ENCODE assay signal across 12 cellular contexts in the genomic region with DNA sequence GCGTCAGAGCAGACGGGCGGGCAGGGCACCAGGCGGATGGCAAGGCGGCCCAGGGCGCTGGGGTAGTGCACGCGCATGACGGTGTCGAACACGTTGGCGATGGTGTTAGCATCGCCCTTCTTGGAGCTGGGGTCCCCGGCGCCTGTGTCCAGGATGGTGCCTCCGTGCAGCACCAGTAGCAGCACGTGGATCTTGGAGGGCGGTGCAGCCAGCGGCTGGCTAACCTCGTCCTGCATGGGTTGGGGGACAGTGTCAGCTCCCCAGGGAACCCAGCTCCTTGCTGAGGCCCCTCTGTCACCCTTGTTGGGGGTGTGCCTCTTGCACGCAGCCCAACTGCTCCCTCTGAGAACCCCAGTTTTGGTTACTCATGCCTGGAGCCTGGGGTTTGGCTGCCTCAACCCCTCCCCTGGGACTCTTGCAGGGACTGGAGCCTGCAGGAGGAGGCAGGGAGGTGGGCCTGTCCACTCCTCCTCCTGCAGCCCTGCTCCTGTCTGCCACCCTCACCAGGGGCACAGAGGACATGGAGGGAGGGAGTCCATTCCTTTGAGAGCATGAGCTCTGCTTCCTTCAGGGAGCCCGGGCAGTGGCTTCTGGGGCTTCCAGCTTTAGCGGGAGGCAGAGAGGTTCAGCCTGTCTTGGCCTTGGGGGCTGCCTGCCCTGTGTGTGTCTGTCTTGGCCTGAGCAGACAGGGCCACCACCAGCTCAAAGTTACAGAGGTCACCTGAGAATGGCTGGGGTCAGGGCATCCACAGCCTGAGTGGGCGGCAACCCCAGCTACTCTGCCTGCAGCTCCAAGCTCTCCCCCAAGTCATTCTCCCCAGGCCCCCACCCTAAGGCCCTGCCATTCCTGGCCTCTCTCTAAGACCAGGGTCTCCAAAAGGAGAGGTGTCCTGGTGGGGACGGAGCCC.
"Had no signal": no experiment of that assay in that cellular context is flagged by ENCODE, and none has a peak within 500 bp of the region (broad histone marks: within the 10 kb centered on the region; RNA-seq: fewer than 3 reads in every experiment).

No MANE protein-coding gene starts in this region.

- H3K27me3 Mint-ChIP-seq: effector memory CD8-positive, alpha-beta T cell; naive thymus-derived CD8-positive, alpha-beta T cell; progenitor cell of endocrine pancreas had no signal

- H3K4me3 Mint-ChIP-seq: effector memory CD8-positive, alpha-beta T cell; naive thymus-derived CD8-positive, alpha-beta T cell had no signal

- H3K9me3 Mint-ChIP-seq: effector memory CD8-positive, alpha-beta T cell; naive thymus-derived CD8-positive, alpha-beta T cell had no signal

- DNase-seq: effector memory CD8-positive, alpha-beta T cell; gastrocnemius medialis; heart right ventricle; hypothalamus; mammary epithelial cell; ovary; stimulated activated naive CD4-positive, alpha-beta T cell had no signal

- ATAC-seq: effector memory CD8-positive, alpha-beta T cell; gastrocnemius medialis; naive thymus-derived CD8-positive, alpha-beta T cell had no signal

- H3K4me1 Mint-ChIP-seq: naive thymus-derived CD8-positive, alpha-beta T cell had no signal

- H3K36me3 ChIP-seq: gastrocnemius medialis, ovary, right lobe of liver had no signal

- H3K27me3 ChIP-seq: esophagus muscularis mucosa, gastrocnemius medialis, heart right ventricle, ovary, right lobe of liver had no signal

- H3K27ac Mint-ChIP-seq: naive thymus-derived CD8-positive, alpha-beta T cell; progenitor cell of endocrine pancreas had no signal

- H3K4me3 ChIP-seq: esophagus muscularis mucosa, gastrocnemius medialis, heart right ventricle, ovary, right lobe of liver had no signal

- H3K9me3 ChIP-seq: esophagus muscularis mucosa, gastrocnemius medialis, heart right ventricle, ovary, right lobe of liver had no signal

- H3K27ac ChIP-seq: epithelial cell of prostate, esophagus muscularis mucosa, heart right ventricle, ovary had no signal
